ENCODE assay signal across 18 cellular contexts in the genomic region with DNA sequence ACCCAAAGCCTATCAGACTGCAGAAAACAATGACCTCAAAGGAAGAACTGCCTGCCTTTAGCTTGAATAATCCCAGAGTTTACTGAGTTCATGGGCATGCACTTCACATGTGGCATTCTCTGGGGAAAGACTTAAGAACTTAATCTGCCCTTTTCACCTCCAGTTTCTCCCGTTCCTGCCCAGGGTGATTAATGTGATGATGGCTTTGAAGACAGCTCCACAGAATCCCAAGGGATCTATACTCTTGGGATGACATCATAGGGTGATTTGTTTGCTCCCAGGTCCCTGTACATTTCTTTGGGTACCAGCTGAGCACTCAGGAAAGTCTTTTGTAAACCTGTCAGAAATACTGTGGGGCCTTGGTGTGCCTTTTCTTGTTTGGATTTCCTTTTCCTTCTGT. TPM values are rescaled to one million over a fixed set of nuclear protein-coding genes. Genes with fewer than 3 reads are reported as not detected.
DNase-seq lines count a peak whose midpoint lies in the region; ATAC-seq, FAIRE-seq and TF ChIP-seq lines count a peak whose summit lies in the region.
"Had no signal": no experiment of that assay in that cellular context is flagged by ENCODE, and none has a peak within 500 bp of the region (broad histone marks: within the 10 kb centered on the region; RNA-seq: fewer than 3 reads in every experiment).

No MANE protein-coding gene starts in this region.

- peak overlapping the region; percentile 23; the same call in 1 of the 2 replicates for H2AK5ac ChIP-seq in IMR-90 (ENCODE audit: low read depth, low read length)

- peaks cover 12% of the 10 kb centered on the region for H3K9me1 ChIP-seq in IMR-90 (ENCODE audit: insufficient read depth, low read length)

- H3K79me1 ChIP-seq in IMR-90 (ENCODE audit: low read depth in 1 of 2, low read length in 2 of 2), result peaks cover 0 to 5% of the 10 kb centered on the region in 2 experiments; a peak in 1 of 4 replicates

- no peak overlapping the region for H2BK120ac ChIP-seq in IMR-90 (ENCODE audit: low read depth, low read length)

- WGBS in IMR-90 (ENCODE audit: extremely low coverage in 2 of 2, insufficient read length in 1 of 2), 2 experiments, result no CpG with 5 or more reads among the region's 1 CpG

- peaks cover 10% of the 10 kb centered on the region for H3K4me1 ChIP-seq in IMR-90 (ENCODE audit: control insufficient read depth, insufficient read depth, low read length)
- H3K4me1 ChIP-seq: lower lobe of right lung had no signal

- peak overlapping the region; percentile 67 for H2BK20ac ChIP-seq in IMR-90 (ENCODE audit: low read depth, low read length)

- DNase-seq in COLO829 (ENCODE audit: low spot score) (peak; percentile 70), IMR-90 (peak; percentile 42), amniotic epithelial cell (ENCODE audit: low read depth) (peak; percentile 63), nephron progenitor cell (peak; percentile 27), H54 (ENCODE audit: insufficient read length, low spot score) (no peak), kidney tubule cell (ENCODE audit: low spot score) (no peak), DMS153 (lab: John Stamatoyannopoulos, UW) (no peak)
- no peak for DNase-seq in activated effector memory CD4-positive, alpha-beta T cell treated with anti-CD3 and anti-CD28 coated beads, Interleukin-2, amount 50 U/mL, for 16 hours
- DNase-seq: activated CD4-positive, alpha-beta memory T cell treated with anti-CD3 and anti-CD28 coated beads for 36 hours; activated naive CD8-positive, alpha-beta T cell treated with anti-CD3 and anti-CD28 coated beads, Interleukin-2, amount 50 U/mL, for 24 hours; activated T-cell treated with anti-CD3 and anti-CD28 coated beads, Interleukin-2, amount 50 U/mL, for 4 hours; CD4-positive, alpha-beta T cell; lower lobe of right lung; naive thymus-derived CD8-positive, alpha-beta T cell; NCI-H1092 treated with DMSO at 0.1 percent for 48 hours; NCI-H345 had no signal

- H2BK15ac ChIP-seq in IMR-90 (ENCODE audit: low read depth, low read length), result peak overlapping the region; percentile 65; the same call in 2 of the 3 replicates

- BruUV-seq in IMR-90 (replicated peaks; lab: Mats Ljungman, UMichigan), result no TSS peak

- no peak overlapping the region for H3K56ac ChIP-seq in IMR-90 (ENCODE audit: extremely low read depth, insufficient read depth, low read length)

- no peak for ATAC-seq in IMR-90 (ENCODE audit: low read depth)
- ATAC-seq: activated naive CD8-positive, alpha-beta T cell treated with anti-CD3 and anti-CD28 coated beads, Interleukin-2, amount 50 U/mL, for 24 hours; activated T-cell treated with anti-CD3 and anti-CD28 coated beads, Interleukin-2, amount 50 U/mL, for 4 hours; lower lobe of right lung; naive thymus-derived CD8-positive, alpha-beta T cell had no signal

- H3K4me3 Mint-ChIP-seq in nephron progenitor cell, result no peak overlapping the region
- H3K4me3 Mint-ChIP-seq: activated CD4-positive, alpha-beta memory T cell treated with anti-CD3 and anti-CD28 coated beads for 36 hours; activated naive CD8-positive, alpha-beta T cell treated with anti-CD3 and anti-CD28 coated beads, Interleukin-2, amount 50 U/mL, for 24 hours; activated T-cell treated with anti-CD3 and anti-CD28 coated beads, Interleukin-2, amount 50 U/mL, for 4 hours; CD4-positive, alpha-beta T cell; central memory CD8-positive, alpha-beta T cell; naive thymus-derived CD8-positive, alpha-beta T cell had no signal

- intact Hi-C loops in IMR-90 (cut with micrococcal nuclease), result no loop called here

- peaks cover 14% of the 10 kb centered on the region for H3K9me3 Mint-ChIP-seq in nephron progenitor cell
- H3K9me3 Mint-ChIP-seq: activated CD4-positive, alpha-beta memory T cell treated with anti-CD3 and anti-CD28 coated beads for 36 hours; activated naive CD8-positive, alpha-beta T cell treated with anti-CD3 and anti-CD28 coated beads, Interleukin-2, amount 50 U/mL, for 24 hours; activated T-cell treated with anti-CD3 and anti-CD28 coated beads, Interleukin-2, amount 50 U/mL, for 4 hours; CD4-positive, alpha-beta T cell; central memory CD8-positive, alpha-beta T cell; naive thymus-derived CD8-positive, alpha-beta T cell had no signal

- H3K36me3 Mint-ChIP-seq in nephron progenitor cell (ENCODE audit: low read depth), result peaks cover 5% of the 10 kb centered on the region
- H3K36me3 Mint-ChIP-seq: activated CD4-positive, alpha-beta memory T cell treated with anti-CD3 and anti-CD28 coated beads for 36 hours; naive thymus-derived CD8-positive, alpha-beta T cell had no signal

- H2AFZ ChIP-seq in IMR-90 (replicated peaks; ENCODE audit: low read length, poor library complexity), result no peak overlapping the region

- H3K27ac Mint-ChIP-seq in nephron progenitor cell, result peak overlapping the region; percentile 40
- H3K27ac Mint-ChIP-seq: activated CD4-positive, alpha-beta memory T cell treated with anti-CD3 and anti-CD28 coated beads for 36 hours; activated naive CD8-positive, alpha-beta T cell treated with anti-CD3 and anti-CD28 coated beads, Interleukin-2, amount 50 U/mL, for 24 hours; CD4-positive, alpha-beta T cell; naive thymus-derived CD8-positive, alpha-beta T cell had no signal

- H4K8ac ChIP-seq in IMR-90 (ENCODE audit: low read depth in 2 of 2, low read length in 2 of 2), result no peak overlapping the region

- in situ Hi-C loops in IMR-90 (cut with MboI; ENCODE audit: low sequenced_read_pairs), result no loop called here

- no peak for FAIRE-seq in H54 (lab: Jason Lieb, UNC)
- FAIRE-seq: GM18507 had no signal

- no peak overlapping the region for H3K9ac ChIP-seq in IMR-90 (ENCODE audit: low read depth, low read length)

- peak overlapping the region; percentile 30; the same call in 1 of the 2 replicates for H3K4ac ChIP-seq in IMR-90 (ENCODE audit: low read depth, low read length)

- H3K14ac ChIP-seq in IMR-90 (replicated peaks; ENCODE audit: low read depth, low read length), result peak overlapping the region; percentile 20; the same call in 1 of the 2 replicates

- TF ChIP-seq CTCF in IMR-90 (conservative IDR thresholded peaks at IDR 0.05; ENCODE audit: low read depth, low read length) (no peak), nephron progenitor cell (IDR thresholded peaks at IDR 0.05) (no peak)

- H2BK5ac ChIP-seq in IMR-90 (ENCODE audit: low read depth, low read length, poor library complexity, severe bottlenecking), result no peak overlapping the region

- no peaks in the 10 kb centered on the region for H3K27me3 ChIP-seq in IMR-90 (ENCODE audit: control insufficient read depth, insufficient read depth, low read length)

- H3K23ac ChIP-seq in IMR-90 (ENCODE audit: low read depth, low read length), result 0 out of 2 replicates have a peak overlapping the region, but pooled peaks have one; percentile 15

- TF ChIP-seq POLR2A in IMR-90 (IDR thresholded peaks at IDR 0.05; ENCODE audit: low read depth, low read length) (no peak), H54 (IDR thresholded peaks at IDR 0.05; ENCODE audit: low read depth, low read length) (no peak)

- H3K4me3 ChIP-seq in IMR-90 (ENCODE audit: insufficient read depth, low read depth, low read length), result no peak overlapping the region
- H3K4me3 ChIP-seq: lower lobe of right lung had no signal

- H3K4me2 ChIP-seq in IMR-90 (ENCODE audit: low read depth, low read length), result no peak overlapping the region

- peak overlapping the region; percentile 14; the same call in 1 of the 2 replicates for H4K91ac ChIP-seq in IMR-90 (ENCODE audit: insufficient read depth, low read depth, low read length)

- H2AK9ac ChIP-seq in IMR-90 (replicated peaks; ENCODE audit: low read depth, low read length, poor library complexity), result no peak overlapping the region

- H3K9me3 ChIP-seq in IMR-90 (ENCODE audit: control insufficient read depth, insufficient read depth, low read length), result no peaks in the 10 kb centered on the region
- H3K9me3 ChIP-seq: lower lobe of right lung had no signal

- H3K27me3 Mint-ChIP-seq in nephron progenitor cell (ENCODE audit: low read depth, poor library complexity), result peaks cover 26% of the 10 kb centered on the region

- H4K5ac ChIP-seq in IMR-90 (ENCODE audit: low read depth, low read length), result no peak overlapping the region

- CTCF ChIA-PET in IMR-90 (lab: Yijun Ruan, JAX), result no interaction called here

- peaks cover 16% of the 10 kb centered on the region for H3K4me1 Mint-ChIP-seq in nephron progenitor cell
- H3K4me1 Mint-ChIP-seq: activated naive CD8-positive, alpha-beta T cell treated with anti-CD3 and anti-CD28 coated beads, Interleukin-2, amount 50 U/mL, for 24 hours; central memory CD8-positive, alpha-beta T cell; naive thymus-derived CD8-positive, alpha-beta T cell had no signal

- H4K20me1 ChIP-seq in IMR-90 (ENCODE audit: insufficient read depth, low read length), result no peaks in the 10 kb centered on the region

- POLR2A ChIA-PET in IMR-90 (lab: Charles Lee; ENCODE audit: unreplicated experiment), result no interaction called here

- H3K18ac ChIP-seq in IMR-90 (ENCODE audit: low read depth, low read length), result no peak overlapping the region; the same call in 1 of the 2 replicates

- H3K36me3 ChIP-seq in IMR-90 (ENCODE audit: control insufficient read depth, insufficient read depth, low read length), result no peaks in the 10 kb centered on the region
- H3K36me3 ChIP-seq: lower lobe of right lung had no signal

- no peak for TF ChIP-seq RAD21 in IMR-90 (IDR thresholded peaks at IDR 0.05; ENCODE audit: low read length)

- H3K27ac ChIP-seq in IMR-90 (ENCODE audit: insufficient read depth, low read length), result no peak overlapping the region
- H3K27ac ChIP-seq: lower lobe of right lung had no signal

- dilution Hi-C loops in IMR-90 (cut with HindIII; ENCODE audit: low sequenced_read_pairs, unreplicated experiment), result no loop called here

TF ChIP-seq in IMR-90, 13 proteins besides CTCF, POLR2A, EP300 and RAD21 (continues in another document):
- TF ChIP-seq CHD1 (IDR thresholded peaks at IDR 0.05; ENCODE audit: low read depth, low read length) (no peak), USF2 (IDR thresholded peaks at IDR 0.05; ENCODE audit: low read depth, low read length) (no peak), MXI1 (IDR thresholded peaks at IDR 0.05; ENCODE audit: borderline replicate concordance, low read depth, low read length) (no peak), RCOR1 (IDR thresholded peaks at IDR 0.05; ENCODE audit: insufficient replicate concordance, low read length) (no peak)

RNA-seq across cellular contexts. Expression of gene FJX1, which starts 14.0 kb away (rescaled TPM):
- total RNA-seq in IMR-90 (2012; rRNA removed), result 8.1 and 8.4 TPM in 2 replicates
- polyA plus RNA-seq in IMR-90 (2012; rRNA removed), result 11.2 and 14.2 TPM in 2 replicates
- 16.5 and 30.3 TPM in 2 replicates for polyA plus RNA-seq in IMR-90 (2012; cell fraction: cytosol; rRNA removed)
- polyA plus RNA-seq in IMR-90 (2012; cell fraction: nucleus; rRNA removed; ENCODE audit: low replicate concordance), result 12.9 and 26.1 TPM in 2 replicates
- total RNA-seq: CD4-positive, alpha-beta T cell; naive thymus-derived CD8-positive, alpha-beta T cell had no signal

RNA-seq across cellular contexts. Expression of gene TRIM44, which starts 30.3 kb away (rescaled TPM):
- 99.4 and 104 TPM in 2 replicates for total RNA-seq in IMR-90 (2012; rRNA removed)
- polyA plus RNA-seq in IMR-90 (2012; rRNA removed), result 43.8 and 50.7 TPM in 2 replicates
- 14.3 and 35.8 TPM in 2 replicates for polyA plus RNA-seq in IMR-90 (2012; cell fraction: cytosol; rRNA removed)
- polyA plus RNA-seq in IMR-90 (2012; cell fraction: nucleus; rRNA removed; ENCODE audit: low replicate concordance), result 14.1 and 56.8 TPM in 2 replicates

Comparison
In these comparisons a context has a peak if more than half of its experiments do, and no peak if none do; other contexts are left out.
1. DNase-seq: peak in COLO829 (single experiment), IMR-90 (single experiment), amniotic epithelial cell (single experiment) and nephron progenitor cell (single experiment); none in H54 (single experiment), kidney tubule cell (single experiment), activated effector memory CD4-positive, alpha-beta T cell treated with anti-CD3 and anti-CD28 coated beads, Interleukin-2, amount 50 U/mL, for 16 hours (single experiment) and DMS153 (single experiment).